1 cellular context compared by ENCODE assay signal in the genomic region with DNA sequence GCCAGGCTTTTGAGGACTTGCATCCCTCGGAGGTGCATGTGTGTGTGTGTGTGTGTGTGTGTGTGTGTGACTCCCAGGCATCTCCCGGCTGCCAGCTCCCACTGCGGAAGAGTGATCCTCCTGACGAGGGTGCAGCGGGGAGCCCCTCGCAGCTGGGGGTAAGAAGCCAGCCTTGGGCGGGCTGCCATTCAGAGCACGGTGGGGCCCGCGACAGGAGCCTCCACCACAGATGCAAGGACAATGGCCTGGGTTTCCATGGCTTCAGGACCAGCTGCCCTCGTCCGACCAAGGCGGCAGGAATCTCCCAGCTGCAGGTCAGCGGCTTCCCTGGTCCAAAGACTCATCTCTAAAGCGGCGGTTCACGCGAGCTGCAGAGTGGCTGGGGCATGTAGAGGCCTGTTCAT.
TF ChIP-seq lines count a peak whose summit lies in the region.

No MANE protein-coding gene starts in this region.

TF ChIP-seq in HepG2, 621 proteins besides CTCF, POLR2A, EP300 and RAD21 (continued from another document):
- TF ChIP-seq MAFK (conservative IDR thresholded peaks at IDR 0.05 in 1 of 2, IDR thresholded peaks at IDR 0.05 in 1 of 2; ENCODE audit: low read length in 2 of 2) (no peak), ZNF589 (CRISPR knock-in tag; conservative IDR thresholded peaks at IDR 0.05) (no peak), ZNF20 (CRISPR knock-in tag; IDR thresholded peaks at IDR 0.05) (no peak), ZBTB38 (CRISPR knock-in tag; IDR thresholded peaks at IDR 0.05) (peak; percentile 100), RBM22 (optimal IDR thresholded peaks at IDR 0.05; ENCODE audit: low read length) (no peak), ZNF768 (CRISPR knock-in tag; IDR thresholded peaks at IDR 0.05) (no peak), CREB1 (IDR thresholded peaks at IDR 0.05) (no peak), CREB1 (CRISPR knock-in tag; IDR thresholded peaks at IDR 0.05) (no peak), ZNF136 (CRISPR knock-in tag; IDR thresholded peaks at IDR 0.05; ENCODE audit: low read depth) (no peak)
- TF ChIP-seq, protein P1, sequence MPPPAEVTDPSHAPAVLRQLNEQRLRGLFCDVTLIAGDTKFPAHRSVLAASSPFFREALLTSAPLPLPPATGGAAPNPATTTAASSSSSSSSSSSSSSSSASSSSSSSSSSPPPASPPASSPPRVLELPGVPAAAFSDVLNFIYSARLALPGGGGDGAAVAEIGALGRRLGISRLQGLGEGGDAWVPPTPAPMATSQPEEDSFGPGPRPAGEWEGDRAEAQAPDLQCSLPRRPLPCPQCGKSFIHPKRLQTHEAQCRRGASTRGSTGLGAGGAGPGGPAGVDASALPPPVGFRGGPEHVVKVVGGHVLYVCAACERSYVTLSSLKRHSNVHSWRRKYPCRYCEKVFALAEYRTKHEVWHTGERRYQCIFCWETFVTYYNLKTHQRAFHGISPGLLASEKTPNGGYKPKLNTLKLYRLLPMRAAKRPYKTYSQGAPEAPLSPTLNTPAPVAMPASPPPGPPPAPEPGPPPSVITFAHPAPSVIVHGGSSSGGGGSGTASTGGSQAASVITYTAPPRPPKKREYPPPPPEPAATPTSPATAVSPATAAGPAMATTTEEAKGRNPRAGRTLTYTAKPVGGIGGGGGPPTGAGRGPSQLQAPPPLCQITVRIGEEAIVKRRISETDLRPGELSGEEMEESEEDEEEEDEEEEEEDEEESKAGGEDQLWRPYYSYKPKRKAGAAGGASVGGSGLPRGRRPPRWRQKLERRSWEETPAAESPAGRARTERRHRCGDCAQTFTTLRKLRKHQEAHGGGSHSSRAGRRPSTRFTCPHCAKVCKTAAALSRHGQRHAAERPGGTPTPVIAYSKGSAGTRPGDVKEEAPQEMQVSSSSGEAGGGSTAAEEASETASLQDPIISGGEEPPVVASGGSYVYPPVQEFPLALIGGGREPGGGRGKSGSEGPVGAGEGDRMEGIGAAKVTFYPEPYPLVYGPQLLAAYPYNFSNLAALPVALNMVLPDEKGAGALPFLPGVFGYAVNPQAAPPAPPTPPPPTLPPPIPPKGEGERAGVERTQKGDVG (CRISPR knock-in tag; IDR thresholded peaks at IDR 0.05; ENCODE audit: borderline replicate concordance): peak; percentile 58; the same call in 1 of the 2 replicates
- TF ChIP-seq, protein P2, sequence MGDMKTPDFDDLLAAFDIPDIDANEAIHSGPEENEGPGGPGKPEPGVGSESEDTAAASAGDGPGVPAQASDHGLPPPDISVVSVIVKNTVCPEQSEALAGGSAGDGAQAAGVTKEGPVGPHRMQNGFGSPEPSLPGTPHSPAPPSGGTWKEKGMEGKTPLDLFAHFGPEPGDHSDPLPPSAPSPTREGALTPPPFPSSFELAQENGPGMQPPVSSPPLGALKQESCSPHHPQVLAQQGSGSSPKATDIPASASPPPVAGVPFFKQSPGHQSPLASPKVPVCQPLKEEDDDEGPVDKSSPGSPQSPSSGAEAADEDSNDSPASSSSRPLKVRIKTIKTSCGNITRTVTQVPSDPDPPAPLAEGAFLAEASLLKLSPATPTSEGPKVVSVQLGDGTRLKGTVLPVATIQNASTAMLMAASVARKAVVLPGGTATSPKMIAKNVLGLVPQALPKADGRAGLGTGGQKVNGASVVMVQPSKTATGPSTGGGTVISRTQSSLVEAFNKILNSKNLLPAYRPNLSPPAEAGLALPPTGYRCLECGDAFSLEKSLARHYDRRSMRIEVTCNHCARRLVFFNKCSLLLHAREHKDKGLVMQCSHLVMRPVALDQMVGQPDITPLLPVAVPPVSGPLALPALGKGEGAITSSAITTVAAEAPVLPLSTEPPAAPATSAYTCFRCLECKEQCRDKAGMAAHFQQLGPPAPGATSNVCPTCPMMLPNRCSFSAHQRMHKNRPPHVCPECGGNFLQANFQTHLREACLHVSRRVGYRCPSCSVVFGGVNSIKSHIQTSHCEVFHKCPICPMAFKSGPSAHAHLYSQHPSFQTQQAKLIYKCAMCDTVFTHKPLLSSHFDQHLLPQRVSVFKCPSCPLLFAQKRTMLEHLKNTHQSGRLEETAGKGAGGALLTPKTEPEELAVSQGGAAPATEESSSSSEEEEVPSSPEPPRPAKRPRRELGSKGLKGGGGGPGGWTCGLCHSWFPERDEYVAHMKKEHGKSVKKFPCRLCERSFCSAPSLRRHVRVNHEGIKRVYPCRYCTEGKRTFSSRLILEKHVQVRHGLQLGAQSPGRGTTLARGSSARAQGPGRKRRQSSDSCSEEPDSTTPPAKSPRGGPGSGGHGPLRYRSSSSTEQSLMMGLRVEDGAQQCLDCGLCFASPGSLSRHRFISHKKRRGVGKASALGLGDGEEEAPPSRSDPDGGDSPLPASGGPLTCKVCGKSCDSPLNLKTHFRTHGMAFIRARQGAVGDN (CRISPR knock-in tag; IDR thresholded peaks at IDR 0.05): peak; percentile 50
TF ChIP-seq in HepG2: peak in this region for 6.
